In genomic region chr9:114339130-114339908, GRCh38 we compare ENCODE assay signal across 8 cellular contexts. TPM values are rescaled to one million over a fixed set of nuclear protein-coding genes. Genes with fewer than 3 reads are reported as not detected.
DNase-seq lines count a peak whose midpoint lies in the region; ATAC-seq and TF ChIP-seq lines count a peak whose summit lies in the region.

No MANE protein-coding gene starts in this region.

- H3K4me1 ChIP-seq in IMR-90 (ENCODE audit: control insufficient read depth, insufficient read depth, low read length) (no peaks in the 10 kb centered on the region), liver (ENCODE audit: control insufficient read depth in 4 of 4, insufficient read depth in 4 of 4, low read length in 3 of 4) (no peaks in the 10 kb centered on the region)

- DNase-seq in ACHN (peak; percentile 55), GM13977 (ENCODE audit: low spot score) (peak; percentile 90), IMR-90 (peak; percentile 47), GF-D8 (lab: John Stamatoyannopoulos, UW) (no peak)
- peak; percentile 33 for DNase-seq in central memory CD4-positive, alpha-beta T cell
- peak; percentile 24 to 40 for DNase-seq in stimulated activated CD8-positive, alpha-beta memory T cell treated with anti-CD3 and anti-CD28 coated beads, Interleukin-15, amount 100 ng/mL, for 48 hours (ENCODE audit: low read depth in 2 of 2)

- peak; percentile 88 for TF ChIP-seq RAD21 in IMR-90 (IDR thresholded peaks at IDR 0.05; ENCODE audit: low read length)
- TF ChIP-seq RAD21 in liver (IDR thresholded peaks at IDR 0.05), result peak; percentile 84 to 92

- TF ChIP-seq CTCF in GM13977 (IDR thresholded peaks at IDR 0.05; ENCODE audit: extremely low read depth, insufficient read depth, missing control alignments) (peak; percentile 92), IMR-90 (conservative IDR thresholded peaks at IDR 0.05; ENCODE audit: low read depth, low read length) (peak; percentile 88), WI38 (IDR thresholded peaks at IDR 0.05; ENCODE audit: low read depth, low read length) (peak; percentile 89), liver (IDR thresholded peaks at IDR 0.05; ENCODE audit: low read depth, low read length, missing input control) (peak; percentile 79)

- H3K27ac ChIP-seq in IMR-90 (ENCODE audit: insufficient read depth, low read length) (no peak overlapping the region), liver (ENCODE audit: low read depth in 1 of 2, low read length in 2 of 2) (no peak overlapping the region)

- CTCF ChIA-PET in IMR-90 (lab: Yijun Ruan, JAX), result interaction anchor here (0.6 to 1.6 kb wide), 3 partner anchors 48 to 231 kb away, joined by 3 to 5 read pairs (median 3); partner anchors contain the start of gene AKNA

- H3K23ac ChIP-seq in IMR-90 (ENCODE audit: low read depth, low read length), result no peak overlapping the region

- peaks cover 60% of the 10 kb centered on the region for H3K36me3 ChIP-seq in IMR-90 (ENCODE audit: control insufficient read depth, insufficient read depth, low read length)
- H3K36me3 ChIP-seq in liver (ENCODE audit: control insufficient read depth in 4 of 4, insufficient read depth in 3 of 4, low read depth in 1 of 4, low read length in 3 of 4), result peaks cover 5 to 74% (median 47%) of the 10 kb centered on the region in 4 donors

- BruUV-seq in IMR-90 (replicated peaks; lab: Mats Ljungman, UMichigan), result no TSS peak

- no peak overlapping the region for H4K5ac ChIP-seq in IMR-90 (ENCODE audit: low read depth, low read length)

- POLR2A ChIA-PET in IMR-90 (lab: Charles Lee; ENCODE audit: unreplicated experiment), result no interaction called here

- H2BK120ac ChIP-seq in IMR-90 (ENCODE audit: low read depth, low read length), result no peak overlapping the region

- peak; percentile 95 for ATAC-seq in IMR-90 (ENCODE audit: low read depth)

- H3K4me2 ChIP-seq in IMR-90 (ENCODE audit: low read depth, low read length), result no peak overlapping the region

- H2BK5ac ChIP-seq in IMR-90 (ENCODE audit: low read depth, low read length, poor library complexity, severe bottlenecking), result no peak overlapping the region

- H3K79me1 ChIP-seq in IMR-90 (ENCODE audit: low read depth in 1 of 2, low read length in 2 of 2), result no peaks in the 10 kb centered on the region

- 100% methylated on average over 4 of the region's 16 CpGs; no CpG with 5 or more reads in 1 of the 2 experiments for WGBS in IMR-90 (ENCODE audit: extremely low coverage in 2 of 2, insufficient read length in 1 of 2), 2 experiments
- WGBS in liver, result 81% methylated on average over 16 of the region's 16 CpGs

- no peak overlapping the region for H3K56ac ChIP-seq in IMR-90 (ENCODE audit: extremely low read depth, insufficient read depth, low read length)

- H3K4me3 ChIP-seq in IMR-90 (ENCODE audit: insufficient read depth, low read depth, low read length) (no peak overlapping the region), WI38 (ENCODE audit: low read depth, low read length) (no peak overlapping the region), liver (ENCODE audit: low read depth in 1 of 3, low read length in 3 of 3) (no peak overlapping the region)

- H3K9me3 ChIP-seq in IMR-90 (ENCODE audit: control insufficient read depth, insufficient read depth, low read length) (no peaks in the 10 kb centered on the region), liver (ENCODE audit: control insufficient read depth in 4 of 4, low read length in 3 of 4) (no peaks in the 10 kb centered on the region)

- H3K4ac ChIP-seq in IMR-90 (ENCODE audit: low read depth, low read length), result no peak overlapping the region

- no peaks in the 10 kb centered on the region; the same call in 1 of the 2 replicates for H3K9me1 ChIP-seq in IMR-90 (ENCODE audit: insufficient read depth, low read length)

- peak overlapping the region; percentile 40 for H2AK9ac ChIP-seq in IMR-90 (replicated peaks; ENCODE audit: low read depth, low read length, poor library complexity)

- H2BK20ac ChIP-seq in IMR-90 (ENCODE audit: low read depth, low read length), result no peak overlapping the region

- no peak overlapping the region for H2BK15ac ChIP-seq in IMR-90 (ENCODE audit: low read depth, low read length)

- no peak overlapping the region for H2AFZ ChIP-seq in IMR-90 (replicated peaks; ENCODE audit: low read length, poor library complexity)

- H4K8ac ChIP-seq in IMR-90 (ENCODE audit: low read depth in 2 of 2, low read length in 2 of 2), result no peak overlapping the region

- H3K27me3 ChIP-seq in IMR-90 (ENCODE audit: control insufficient read depth, insufficient read depth, low read length), result no peaks in the 10 kb centered on the region
- H3K27me3 ChIP-seq in liver (ENCODE audit: control insufficient read depth in 4 of 4, insufficient read depth in 4 of 4, low read length in 3 of 4), result no peaks in the 10 kb centered on the region

- no peak overlapping the region for H2AK5ac ChIP-seq in IMR-90 (ENCODE audit: low read depth, low read length)

- H3K9ac ChIP-seq in IMR-90 (ENCODE audit: low read depth, low read length), result no peak overlapping the region
- H3K9ac ChIP-seq in liver (ENCODE audit: low read depth in 1 of 2, low read length in 2 of 2), result no peak overlapping the region

- no peak overlapping the region for H3K18ac ChIP-seq in IMR-90 (ENCODE audit: low read depth, low read length)

- no peak overlapping the region for H4K91ac ChIP-seq in IMR-90 (ENCODE audit: insufficient read depth, low read depth, low read length)

- dilution Hi-C loops in IMR-90 (cut with HindIII; ENCODE audit: low sequenced_read_pairs, unreplicated experiment), result no loop called here

- intact Hi-C loops in IMR-90 (cut with micrococcal nuclease), result loop anchor here (2.0 to 10.0 kb wide), 2 partner anchors 57 to 165 kb away; partner anchors contain the start of gene WHRN

- no peak overlapping the region for H3K14ac ChIP-seq in IMR-90 (replicated peaks; ENCODE audit: low read depth, low read length)

- in situ Hi-C loops in ACHN (cut with HindIII; ENCODE audit: low pct_ligation_motif_present, low pct_unique_long_range_greater_than_20kb, low sequenced_read_pairs) (no loop called here), GM13977 (cut with MboI; ENCODE audit: low pct_unique_long_range_greater_than_20kb, low sequenced_read_pairs, unreplicated experiment) (no loop called here), IMR-90 (cut with MboI; ENCODE audit: low sequenced_read_pairs) (no loop called here)

- H4K20me1 ChIP-seq in IMR-90 (ENCODE audit: insufficient read depth, low read length), result no peaks in the 10 kb centered on the region

- TF ChIP-seq POLR2A in IMR-90 (IDR thresholded peaks at IDR 0.05; ENCODE audit: low read depth, low read length), result no peak; the same call in 1 of the 2 replicates

TF ChIP-seq in IMR-90, 13 proteins besides CTCF, POLR2A, EP300 and RAD21 (continues in another document):
- no peak for TF ChIP-seq MAZ (IDR thresholded peaks at IDR 0.05; ENCODE audit: borderline replicate concordance, low read depth, low read length)
- TF ChIP-seq, protein P1, sequence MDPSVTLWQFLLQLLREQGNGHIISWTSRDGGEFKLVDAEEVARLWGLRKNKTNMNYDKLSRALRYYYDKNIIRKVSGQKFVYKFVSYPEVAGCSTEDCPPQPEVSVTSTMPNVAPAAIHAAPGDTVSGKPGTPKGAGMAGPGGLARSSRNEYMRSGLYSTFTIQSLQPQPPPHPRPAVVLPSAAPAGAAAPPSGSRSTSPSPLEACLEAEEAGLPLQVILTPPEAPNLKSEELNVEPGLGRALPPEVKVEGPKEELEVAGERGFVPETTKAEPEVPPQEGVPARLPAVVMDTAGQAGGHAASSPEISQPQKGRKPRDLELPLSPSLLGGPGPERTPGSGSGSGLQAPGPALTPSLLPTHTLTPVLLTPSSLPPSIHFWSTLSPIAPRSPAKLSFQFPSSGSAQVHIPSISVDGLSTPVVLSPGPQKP (IDR thresholded peaks at IDR 0.05; ENCODE audit: borderline replicate concordance, low read depth, low read length), result no peak

TF ChIP-seq in liver, 16 proteins besides CTCF, POLR2A, EP300 and RAD21:
- no peak for TF ChIP-seq GABPA (IDR thresholded peaks at IDR 0.05 in 1 of 2, conservative IDR thresholded peaks at IDR 0.05 in 1 of 2)
- TF ChIP-seq, protein P2, sequence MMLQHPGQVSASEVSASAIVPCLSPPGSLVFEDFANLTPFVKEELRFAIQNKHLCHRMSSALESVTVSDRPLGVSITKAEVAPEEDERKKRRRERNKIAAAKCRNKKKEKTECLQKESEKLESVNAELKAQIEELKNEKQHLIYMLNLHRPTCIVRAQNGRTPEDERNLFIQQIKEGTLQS (IDR thresholded peaks at IDR 0.05), result no peak

RNA-seq across cellular contexts. Expression of gene ORM2, which starts 9.7 kb away (rescaled TPM):
- total RNA-seq in IMR-90 (2012; rRNA removed) (not detected in 2 replicates), liver (1,000 to 10,000 TPM in 1 of 2 donors, 100 to 1,000 TPM in 1; 276 to 4,866 TPM)
- polyA plus RNA-seq in IMR-90 (2012; rRNA removed) (not detected in 2 replicates), liver (1,000 to 10,000 TPM; 5,754 to 7,373 TPM)
- polyA plus RNA-seq in IMR-90 (2012; cell fraction: cytosol; rRNA removed), result not detected in 2 replicates
- not detected in 2 replicates for polyA plus RNA-seq in IMR-90 (2012; cell fraction: nucleus; rRNA removed; ENCODE audit: low replicate concordance)

RNA-seq across cellular contexts. Expression of gene ORM1, which starts 16.4 kb away (rescaled TPM):
- total RNA-seq in IMR-90 (2012; rRNA removed) (0.18 TPM in 1 of 2 replicates, not detected in the other), liver (over 10,000 TPM in 1 of 2 donors, 1,000 to 10,000 TPM in 1; 1,297 to 35,782 TPM)
- polyA plus RNA-seq in IMR-90 (2012; rRNA removed) (0.30 TPM in 1 of 2 replicates, not detected in the other), liver (over 10,000 TPM; 38,408 to 69,591 TPM)
- polyA plus RNA-seq in IMR-90 (2012; cell fraction: cytosol; rRNA removed), result 0.11 and 0.26 TPM in 2 replicates
- 0.11 TPM in 1 of 2 replicates, not detected in the other for polyA plus RNA-seq in IMR-90 (2012; cell fraction: nucleus; rRNA removed; ENCODE audit: low replicate concordance)

RNA-seq across cellular contexts. Expression of gene AKNA, which starts 48.5 kb away (rescaled TPM):
- total RNA-seq in IMR-90 (2012; rRNA removed), result 2.7 and 2.8 TPM in 2 replicates
- polyA plus RNA-seq in IMR-90 (2012; rRNA removed), result 7.2 and 7.3 TPM in 2 replicates
- 1.3 and 5.9 TPM in 2 replicates for polyA plus RNA-seq in IMR-90 (2012; cell fraction: cytosol; rRNA removed)
- 23.5 and 29.0 TPM in 2 replicates for polyA plus RNA-seq in IMR-90 (2012; cell fraction: nucleus; rRNA removed; ENCODE audit: low replicate concordance)
- 10 to 100 TPM in 1 of 2 donors, 1 to 10 TPM in 1; 7.2 to 31.7 TPM for total RNA-seq in liver
- 1 to 10 TPM; 4.2 to 6.6 TPM for polyA plus RNA-seq in liver

Comparison
In these comparisons a context has a peak if more than half of its experiments do, and no peak if none do; other contexts are left out.
1. RNA of gene ORM2, which starts 9.7 kb away (total RNA-seq): 276 to 4,866 TPM in liver; not detected in IMR-90; every median in the first group is over 100 times any median in the second.
2. RNA of gene ORM1, which starts 16.4 kb away (total RNA-seq): 1,297 to 35,782 TPM in liver; 0.18 TPM in IMR-90; every median in the first group is over 1,000 times any median in the second.
3. Peak in every context shown above with its lines, with median percentiles within 50 percentile points of each other: CTCF ChIP-seq.